In the genomic region with DNA sequence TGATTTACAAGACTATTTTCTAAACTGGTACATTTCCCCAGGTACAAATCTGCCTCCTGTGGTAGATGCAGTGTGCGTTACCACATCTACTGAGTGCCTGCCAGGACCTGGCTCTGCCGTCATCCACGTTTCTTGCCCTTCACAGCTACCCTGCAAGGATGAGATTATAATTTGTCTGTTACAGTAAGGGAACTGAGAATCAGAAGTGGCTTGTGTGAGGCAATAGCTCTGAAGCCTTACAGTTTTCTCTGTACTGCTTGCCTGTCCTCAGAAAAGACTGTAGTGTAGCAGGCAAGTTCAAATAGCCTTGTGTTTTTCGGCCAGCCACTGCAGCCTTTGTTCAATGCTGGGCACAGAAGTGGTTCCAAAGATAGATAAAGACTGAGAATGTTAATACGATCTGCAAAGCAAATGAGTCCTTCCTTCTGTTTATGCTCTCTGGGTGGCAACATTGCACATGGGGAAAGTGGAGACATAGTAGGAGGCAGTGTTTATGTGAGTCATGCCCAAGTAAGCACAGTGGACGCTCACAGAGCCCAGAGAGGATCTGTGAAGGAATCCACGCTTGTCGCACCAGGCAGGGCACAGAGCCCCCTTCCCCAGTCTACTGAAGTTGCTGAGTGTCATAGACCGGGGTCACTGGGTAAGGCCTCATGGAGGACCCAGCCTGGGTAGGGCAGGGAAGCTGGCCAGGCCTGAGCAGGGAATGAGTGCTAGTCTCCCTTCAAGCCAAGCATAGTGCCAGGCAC, we compare ENCODE assay signal across 8 cellular contexts. TPM values are rescaled to one million over a fixed set of nuclear protein-coding genes. Genes with fewer than 3 reads are reported as not detected.
A peak's percentile ranks its signal among the peaks of the same experiment; 100 is the strongest.
DNase-seq lines count a peak whose midpoint lies in the region; ATAC-seq and TF ChIP-seq lines count a peak whose summit lies in the region.

No MANE protein-coding gene starts in this region.

- WGBS in heart left ventricle, 4 donors, result 48 to 63% (median 60%) methylated on average over 9 of the region's 9 CpGs

- ATAC-seq in heart left ventricle (peak; percentile 39 to 56 (median 46)), HG02840 (IDR thresholded peaks at IDR 0.05; ENCODE audit: low FRiP score, unreplicated experiment) (no peak), HG02623 (IDR thresholded peaks at IDR 0.05; ENCODE audit: unreplicated experiment) (no peak)
- ATAC-seq in stimulated activated effector memory CD8-positive, alpha-beta T cell treated with anti-CD3 and anti-CD28 coated beads, Interleukin-12 subunit alpha, Interleukin-12 subunit beta, amount 100 ng/mL, for 72 hours, result peak; percentile 50

- peaks cover 0 to 33% (median 24%) of the 10 kb centered on the region in 9 donors for H3K36me3 ChIP-seq in heart left ventricle

- TF ChIP-seq CTCF in HFFc6 (IDR thresholded peaks at IDR 0.05) (no peak; the same call in 1 of the 2 replicates), heart left ventricle (IDR thresholded peaks at IDR 0.05) (no peak), endothelial cell (IDR thresholded peaks at IDR 0.05; ENCODE audit: unreplicated experiment) (no peak)

- H3K4me3 ChIP-seq in heart left ventricle, result no peak overlapping the region

- POLR2A ChIA-PET in activated CD4-positive, alpha-beta memory T cell treated with anti-CD3 and anti-CD28 coated beads, Interleukin-2, amount 10 ng/mL, durations not matched to agents 7 days and 5 days (lab: Charles Lee), result interaction anchor here (1.5 to 4.0 kb wide), 5 partner anchors 9 to 39 kb away, joined by 3 to 19 read pairs (median 13); no protein-coding TSS in a partner anchor

- peak overlapping the region; percentile 66 to 96 (median 86) for H3K27ac ChIP-seq in heart left ventricle

- no peaks in the 10 kb centered on the region for H3K27me3 ChIP-seq in heart left ventricle

- CTCF ChIA-PET in activated CD4-positive, alpha-beta memory T cell treated with anti-CD3 and anti-CD28 coated beads, Interleukin-2, amount 10 ng/mL, durations not matched to agents 7 days and 5 days (lab: Charles Lee), result interaction anchor here (0.6 to 3.3 kb wide), 2 partner anchors 72 to 77 kb away, joined by 3 to 15 read pairs; no protein-coding TSS in a partner anchor

- H3K9me3 ChIP-seq in heart left ventricle, result no peaks in the 10 kb centered on the region

- H3K4me1 Mint-ChIP-seq in HFFc6 (ENCODE audit: low read depth) (peaks cover 89% of the 10 kb centered on the region), endothelial cell (ENCODE audit: unreplicated experiment) (no peaks in the 10 kb centered on the region)
- H3K4me1 Mint-ChIP-seq in activated CD4-positive, alpha-beta memory T cell treated with anti-CD3 and anti-CD28 coated beads, Interleukin-2, amount 10 ng/mL, durations not matched to agents 7 days and 5 days, result peaks cover 73% of the 10 kb centered on the region
- H3K4me1 Mint-ChIP-seq in stimulated activated effector memory CD8-positive, alpha-beta T cell treated with anti-CD3 and anti-CD28 coated beads, Interleukin-12 subunit alpha, Interleukin-12 subunit beta, amount 100 ng/mL, for 72 hours, result peaks cover 75% of the 10 kb centered on the region

- intact Hi-C loops in heart left ventricle (cut with DNase I), result loop anchor here in 6 of 10 donors (5.0 to 10.0 kb wide), 7 partner anchors 42 to 78 kb away; a partner anchor contains a TSS

- H3K27ac Mint-ChIP-seq in HFFc6 (peak overlapping the region; percentile 99), endothelial cell (ENCODE audit: unreplicated experiment) (no peak overlapping the region)
- peak overlapping the region; percentile 33 for H3K27ac Mint-ChIP-seq in activated CD4-positive, alpha-beta memory T cell treated with anti-CD3 and anti-CD28 coated beads, Interleukin-2, amount 10 ng/mL, durations not matched to agents 7 days and 5 days
- peak overlapping the region; percentile 86 for H3K27ac Mint-ChIP-seq in stimulated activated effector memory CD8-positive, alpha-beta T cell treated with anti-CD3 and anti-CD28 coated beads, Interleukin-12 subunit alpha, Interleukin-12 subunit beta, amount 100 ng/mL, for 72 hours

- H3K27me3 Mint-ChIP-seq in HFFc6 (ENCODE audit: insufficient read depth), result peaks cover 4% of the 10 kb centered on the region
- no peaks in the 10 kb centered on the region for H3K27me3 Mint-ChIP-seq in activated CD4-positive, alpha-beta memory T cell treated with anti-CD3 and anti-CD28 coated beads, Interleukin-2, amount 10 ng/mL, durations not matched to agents 7 days and 5 days
- H3K27me3 Mint-ChIP-seq in endothelial cell (ENCODE audit: unreplicated experiment), result peaks cover 4% of the 10 kb centered on the region

- H3K9me3 Mint-ChIP-seq in HFFc6, result no peaks in the 10 kb centered on the region
- no peaks in the 10 kb centered on the region for H3K9me3 Mint-ChIP-seq in activated CD4-positive, alpha-beta memory T cell treated with anti-CD3 and anti-CD28 coated beads, Interleukin-2, amount 10 ng/mL, durations not matched to agents 7 days and 5 days
- H3K9me3 Mint-ChIP-seq in stimulated activated effector memory CD8-positive, alpha-beta T cell treated with anti-CD3 and anti-CD28 coated beads, Interleukin-12 subunit alpha, Interleukin-12 subunit beta, amount 100 ng/mL, for 72 hours, result no peaks in the 10 kb centered on the region
- no peaks in the 10 kb centered on the region for H3K9me3 Mint-ChIP-seq in endothelial cell (ENCODE audit: unreplicated experiment)

- H3K4me3 Mint-ChIP-seq in HFFc6, result peak overlapping the region; percentile 68
- no peak overlapping the region for H3K4me3 Mint-ChIP-seq in activated CD4-positive, alpha-beta memory T cell treated with anti-CD3 and anti-CD28 coated beads, Interleukin-2, amount 10 ng/mL, durations not matched to agents 7 days and 5 days
- H3K4me3 Mint-ChIP-seq in stimulated activated effector memory CD8-positive, alpha-beta T cell treated with anti-CD3 and anti-CD28 coated beads, Interleukin-12 subunit alpha, Interleukin-12 subunit beta, amount 100 ng/mL, for 72 hours, result no peak overlapping the region
- no peak overlapping the region for H3K4me3 Mint-ChIP-seq in endothelial cell (ENCODE audit: unreplicated experiment)

- peaks cover 54% of the 10 kb centered on the region for H3K36me3 Mint-ChIP-seq in HFFc6 (ENCODE audit: low read depth)
- peaks cover 42% of the 10 kb centered on the region for H3K36me3 Mint-ChIP-seq in activated CD4-positive, alpha-beta memory T cell treated with anti-CD3 and anti-CD28 coated beads, Interleukin-2, amount 10 ng/mL, durations not matched to agents 7 days and 5 days (ENCODE audit: low read depth)
- peaks cover 15% of the 10 kb centered on the region for H3K36me3 Mint-ChIP-seq in stimulated activated effector memory CD8-positive, alpha-beta T cell treated with anti-CD3 and anti-CD28 coated beads, Interleukin-12 subunit alpha, Interleukin-12 subunit beta, amount 100 ng/mL, for 72 hours
- no peaks in the 10 kb centered on the region for H3K36me3 Mint-ChIP-seq in endothelial cell (ENCODE audit: low read depth, unreplicated experiment)

- DNase-seq in HFFc6 (peak; percentile 86), heart left ventricle (no peak), endothelial cell (ENCODE audit: low spot score) (no peak), KG1 (lab: John Stamatoyannopoulos, UW) (no peak)
- no peak for DNase-seq in activated CD4-positive, alpha-beta memory T cell treated with anti-CD3 and anti-CD28 coated beads, Interleukin-2, amount 10 ng/mL, durations not matched to agents 7 days and 5 days
- DNase-seq in stimulated activated effector memory CD8-positive, alpha-beta T cell treated with anti-CD3 and anti-CD28 coated beads, Interleukin-12 subunit alpha, Interleukin-12 subunit beta, amount 100 ng/mL, for 72 hours (ENCODE audit: low spot score in 2 of 2), result no peak

- no peak for TF ChIP-seq POLR2A in heart left ventricle (IDR thresholded peaks at IDR 0.05)

- H3K4me1 ChIP-seq in heart left ventricle, result peaks cover 3 to 90% (median 74%) of the 10 kb centered on the region in 12 donors

RNA-seq across cellular contexts. Expression of a gene that starts 49.1 kb away (rescaled TPM):
- 100 to 1,000 TPM; 199 to 252 (median 233) TPM for total RNA-seq in HFFc6 (2021; fragmentation: NEBNext Ultra II Directional; extraction: Animal tissue kit (Norgen Biotek cat#: 25700))
- 100 to 1,000 TPM; 135 to 143 TPM for total RNA-seq in activated CD4-positive, alpha-beta memory T cell treated with anti-CD3 and anti-CD28 coated beads, Interleukin-2, amount 10 ng/mL, durations not matched to agents 7 days and 5 days
- total RNA-seq in heart left ventricle, result 100 to 1,000 TPM in 2 of 9 donors, 10 to 100 TPM in 7; 48.2 to 110 (median 87.8) TPM
- polyA plus RNA-seq in heart left ventricle, result 10 to 100 TPM; 37.6 to 86.4 TPM
- 21.7 TPM for total RNA-seq in endothelial cell (ENCODE audit: unreplicated experiment)

Comparison
In these comparisons a context has a peak if more than half of its experiments do, and no peak if none do; other contexts are left out.
1. ATAC-seq: peak in heart left ventricle (4 of 4) and stimulated activated effector memory CD8-positive, alpha-beta T cell treated with anti-CD3 and anti-CD28 coated beads, Interleukin-12 subunit alpha, Interleukin-12 subunit beta, amount 100 ng/mL, for 72 hours (single experiment); none in HG02840 (single experiment) and HG02623 (single experiment).